Comparison of ENCODE assay signal across 8 cellular contexts in genomic region chr12:56117778-56118687, GRCh38. TPM values are rescaled to one million over a fixed set of nuclear protein-coding genes. Genes with fewer than 3 reads are reported as not detected.
DNase-seq lines count a peak whose midpoint lies in the region; ATAC-seq, FAIRE-seq and TF ChIP-seq lines count a peak whose summit lies in the region.

A gene with protein sequence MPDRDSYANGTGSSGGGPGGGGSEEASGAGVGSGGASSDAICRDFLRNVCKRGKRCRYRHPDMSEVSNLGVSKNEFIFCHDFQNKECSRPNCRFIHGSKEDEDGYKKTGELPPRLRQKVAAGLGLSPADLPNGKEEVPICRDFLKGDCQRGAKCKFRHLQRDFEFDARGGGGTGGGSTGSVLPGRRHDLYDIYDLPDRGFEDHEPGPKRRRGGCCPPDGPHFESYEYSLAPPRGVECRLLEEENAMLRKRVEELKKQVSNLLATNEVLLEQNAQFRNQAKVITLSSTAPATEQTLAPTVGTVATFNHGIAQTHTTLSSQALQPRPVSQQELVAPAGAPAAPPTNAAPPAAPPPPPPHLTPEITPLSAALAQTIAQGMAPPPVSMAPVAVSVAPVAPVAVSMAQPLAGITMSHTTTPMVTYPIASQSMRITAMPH (plus strand): TSS chr12:56118266. CDS start chr12:56120563, 2,297 bp downstream.

- DNase-seq in AG04450 (ENCODE audit: low read depth, low spot score) = peak; percentile 99
- DNase-seq in NCI-H2196 (lab: John Stamatoyannopoulos, UW; ENCODE audit: unreplicated experiment) = peak; percentile 99
- peak; percentile 98 for DNase-seq in WERI-Rb-1
- peak; percentile 99 for DNase-seq in bronchial epithelial cell (ENCODE audit: low read depth)
- DNase-seq in immature natural killer cell = peak; percentile 98 to 99 (median 98)
- peak; percentile 98 for DNase-seq in smooth muscle cell of the brain vasculature (ENCODE audit: low read depth, low spot score)

- H3K4me3 ChIP-seq in AG04450 (ENCODE audit: low read depth, low read length) (peak within 1 kb of the TSS; percentile 93), WERI-Rb-1 (ENCODE audit: low read depth, low read length) (peak within 1 kb of the TSS; percentile 96), bronchial epithelial cell (ENCODE audit: low read depth, low read length) (peak within 1 kb of the TSS; percentile 64)

- H3K36me3 ChIP-seq in WERI-Rb-1 (peaks cover 36% of the 10 kb centered on the region), bronchial epithelial cell (ENCODE audit: control insufficient read depth, insufficient read depth, low read length) (peaks cover 16% of the 10 kb centered on the region)

- CTCF ChIA-PET in AG04450 (lab: Charles Lee) = interaction anchor here (0.5 to 5.3 kb wide), 18 partner anchors 10 to 1910 kb away, joined by 3 to 96 read pairs (median 4); partner anchors contain the start of genes CNPY2, ESYT1, PA2G4 and RNF41

- H3K4me3 Mint-ChIP-seq in immature natural killer cell = peak within 1 kb of the TSS; percentile 95 to 99 (median 97)

- peak; percentile 62 for TF ChIP-seq CTCF in AG04450 (IDR thresholded peaks at IDR 0.05; ENCODE audit: low read depth, low read length)
- peak; percentile 53 for TF ChIP-seq CTCF in WERI-Rb-1 (IDR thresholded peaks at IDR 0.05; ENCODE audit: low read depth, low read length)
- peak; percentile 69 for TF ChIP-seq CTCF in bronchial epithelial cell (IDR thresholded peaks at IDR 0.05; ENCODE audit: insufficient read depth, low read length, severe bottlenecking)

- peaks cover 5 to 18% (median 14%) of the 10 kb centered on the region in 3 donors for H3K36me3 Mint-ChIP-seq in immature natural killer cell

- no peaks in the 10 kb centered on the region for H3K9me3 Mint-ChIP-seq in immature natural killer cell

- FAIRE-seq in bronchial epithelial cell (lab: Jason Lieb, UNC) = peak; percentile 88

- peaks cover 12 to 20% (median 16%) of the 10 kb centered on the region in 3 donors for H3K27me3 Mint-ChIP-seq in immature natural killer cell (ENCODE audit: low read depth in 3 of 3)

- H3K27me3 ChIP-seq in AG04450 (ENCODE audit: control insufficient read depth, insufficient read depth, low read length) = no peaks in the 10 kb centered on the region
- no peaks in the 10 kb centered on the region for H3K27me3 ChIP-seq in WERI-Rb-1 (ENCODE audit: insufficient read depth, low read depth, severe bottlenecking)
- H3K27me3 ChIP-seq in bronchial epithelial cell (ENCODE audit: control insufficient read depth, insufficient read depth, low read length) = no peaks in the 10 kb centered on the region

- ATAC-seq in GM18870 (IDR thresholded peaks at IDR 0.05; ENCODE audit: unreplicated experiment) = peak; percentile 90
- ATAC-seq in HG03135 (IDR thresholded peaks at IDR 0.05; ENCODE audit: unreplicated experiment) = peak; percentile 83

- POLR2A ChIA-PET in AG04450 (lab: Yijun Ruan, JAX) = interaction anchor here (0.5 to 3.6 kb wide), 14 partner anchors 9 to 149 kb away, joined by 3 to 42 read pairs (median 6); partner anchors contain the start of genes ESYT1, MYL6, PA2G4 and RAB5B

- H3K9me3 ChIP-seq in AG04450 (ENCODE audit: control insufficient read depth, insufficient read depth, low read length) (no peaks in the 10 kb centered on the region; the same call in 1 of the 2 replicates), WERI-Rb-1 (ENCODE audit: severe bottlenecking) (peaks cover 6% of the 10 kb centered on the region)

- H3K27ac Mint-ChIP-seq in immature natural killer cell = peak within 1 kb of the TSS; percentile 96 to 99 (median 98)

- H3K4me1 Mint-ChIP-seq in immature natural killer cell = peaks cover 37 to 39% of the 10 kb centered on the region in 2 donors

- H3K27ac ChIP-seq in AG04450 (ENCODE audit: low read depth, low read length) (peak within 1 kb of the TSS; percentile 90), WERI-Rb-1 (peak within 1 kb of the TSS; percentile 89)

RNA-seq across cellular contexts. Expression of the gene that starts here (rescaled TPM):
- polyA plus RNA-seq in AG04450 (2011; rRNA removed) (1.5 and 1.9 TPM in 2 replicates), immature natural killer cell (1 to 10 TPM in 2 of 3 donors, under 1 TPM in 1; 0.86 to 4.2 (median 1.3) TPM)
- polyA minus RNA-seq in AG04450 (2011; rRNA and poly(A)+ RNA removed) = 6.9 and 8.0 TPM in 2 replicates
- 3.5 and 4.5 TPM in 2 replicates for total RNA-seq in bronchial epithelial cell

Comparison
In these comparisons a context has a peak if more than half of its experiments do, and no peak if none do; other contexts are left out.
1. Peak in every context shown above with its lines: DNase-seq, ATAC-seq, H3K4me3 ChIP-seq and H3K27ac ChIP-seq.